8 cellular contexts compared by ENCODE assay signal in the genomic region with DNA sequence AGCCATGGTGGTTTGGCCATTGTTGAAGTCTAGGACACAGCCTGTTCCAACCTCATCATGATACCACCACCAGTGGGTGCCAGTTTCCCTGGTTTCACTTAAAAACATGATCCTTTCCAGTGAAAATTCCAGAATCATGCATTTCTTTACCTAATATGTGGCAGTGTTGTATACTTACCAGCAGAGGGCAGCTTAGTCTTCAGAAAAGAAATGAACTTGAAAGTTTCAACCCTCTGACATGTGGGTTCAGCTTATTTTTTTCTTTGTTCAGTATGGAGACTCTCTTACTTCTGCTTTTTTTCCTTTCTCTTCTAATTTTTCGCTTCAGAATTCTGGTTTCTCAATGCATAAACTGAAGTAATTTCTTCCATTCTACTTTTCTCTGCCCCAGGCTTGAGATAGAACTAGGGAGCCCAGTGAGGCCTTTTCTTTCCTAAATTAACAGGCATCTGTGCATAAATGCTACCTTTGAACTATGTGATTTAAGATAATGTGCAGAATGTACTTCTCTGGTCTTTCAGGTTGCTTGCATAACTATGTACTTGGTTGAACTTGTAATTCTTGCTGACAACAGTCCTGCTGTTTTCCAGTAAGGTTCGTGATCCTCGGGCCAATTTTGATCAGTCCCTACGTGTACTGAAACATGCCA. TPM values are rescaled to one million over a fixed set of nuclear protein-coding genes. Genes with fewer than 3 reads are reported as not detected.
DNase-seq lines count a peak whose midpoint lies in the region; ATAC-seq and TF ChIP-seq lines count a peak whose summit lies in the region.

No MANE protein-coding gene starts in this region.

- TF ChIP-seq CTCF in activated B cell treated with CpG ODN at 0.5 μM for 24 hours (IDR thresholded peaks at IDR 0.05), result peak; percentile 74
- TF ChIP-seq CTCF in omental fat pad (IDR thresholded peaks at IDR 0.05), result peak in 2 of 3 donors; percentile 39 to 52

- H3K9me3 Mint-ChIP-seq in CD4-positive, alpha-beta memory T cell, result no peaks in the 10 kb centered on the region
- H3K9me3 Mint-ChIP-seq in activated B cell treated with CpG ODN at 0.5 μM for 24 hours, result no peaks in the 10 kb centered on the region

- POLR2A ChIA-PET in CD4-positive, alpha-beta memory T cell (lab: Charles Lee; ENCODE audit: partially characterized antibody), result interaction anchor here (0.7 to 2.4 kb wide), 4 partner anchors 11 to 509 kb away, joined by 3 to 16 read pairs (median 3); partner anchors contain the start of genes LIAS, RPL9, SMIM14 and UBE2K
- POLR2A ChIA-PET in activated B cell treated with CpG ODN at 0.5 μM for 24 hours (lab: Charles Lee), result interaction anchor here (0.5 to 1.5 kb wide), 11 partner anchors 11 to 508 kb away, joined by 3 to 23 read pairs (median 4); partner anchors contain the start of genes LIAS, RFC1, RPL9 and SMIM14

- intact Hi-C loops in CD4-positive, alpha-beta memory T cell (cut with micrococcal nuclease), result loop anchor here (1.0 to 5.0 kb wide), 4 partner anchors 507 to 1373 kb away; no protein-coding TSS in a partner anchor
- intact Hi-C loops in activated B cell treated with CpG ODN at 0.5 μM for 24 hours (cut with micrococcal nuclease), result loop anchor here (1.0 to 10.0 kb wide), 7 partner anchors 167 to 855 kb away; partner anchors contain the start of gene UBE2K

- CTCF ChIA-PET in CD4-positive, alpha-beta memory T cell (lab: Charles Lee; ENCODE audit: partially characterized antibody), result interaction anchor here (0.6 to 2.3 kb wide), 28 partner anchors 9 to 859 kb away, joined by 3 to 20 read pairs (median 4); partner anchors contain the start of genes PDS5A, RPL9 and UGDH
- CTCF ChIA-PET in activated B cell treated with CpG ODN at 0.5 μM for 24 hours (lab: Charles Lee), result interaction anchor here (0.6 to 2.2 kb wide), 26 partner anchors 9 to 847 kb away, joined by 3 to 21 read pairs (median 4); partner anchors contain the start of genes LIAS, PDS5A, RPL9 and SMIM14

- peaks cover 0 to 1% (median 0%) of the 10 kb centered on the region in 4 donors for H3K4me1 Mint-ChIP-seq in CD4-positive, alpha-beta memory T cell
- peaks cover 8% of the 10 kb centered on the region for H3K4me1 Mint-ChIP-seq in activated B cell treated with CpG ODN at 0.5 μM for 24 hours

- H3K27me3 Mint-ChIP-seq in CD4-positive, alpha-beta memory T cell, result no peaks in the 10 kb centered on the region
- no peaks in the 10 kb centered on the region for H3K27me3 Mint-ChIP-seq in activated B cell treated with CpG ODN at 0.5 μM for 24 hours

- peak overlapping the region in 3 of 7 donors; percentile 11 to 29 (median 22) for H3K27ac Mint-ChIP-seq in CD4-positive, alpha-beta memory T cell
- H3K27ac Mint-ChIP-seq in activated B cell treated with CpG ODN at 0.5 μM for 24 hours, result peak overlapping the region; percentile 88

- H3K36me3 ChIP-seq in CD4-positive, alpha-beta memory T cell (ENCODE audit: insufficient read depth, low read length), result peaks cover 10% of the 10 kb centered on the region

- no peak overlapping the region for H3K4me3 Mint-ChIP-seq in CD4-positive, alpha-beta memory T cell
- H3K4me3 Mint-ChIP-seq in activated B cell treated with CpG ODN at 0.5 μM for 24 hours, result peak overlapping the region; percentile 59

- no peaks in the 10 kb centered on the region for H3K27me3 ChIP-seq in CD4-positive, alpha-beta memory T cell (ENCODE audit: insufficient read depth, low read length)

- peaks cover 17 to 34% of the 10 kb centered on the region in 2 donors for H3K36me3 Mint-ChIP-seq in CD4-positive, alpha-beta memory T cell
- peaks cover 38% of the 10 kb centered on the region for H3K36me3 Mint-ChIP-seq in activated B cell treated with CpG ODN at 0.5 μM for 24 hours (ENCODE audit: low read depth)

- peak in 4 of 5 donors; percentile 45 to 58 (median 50) for DNase-seq in CD4-positive, alpha-beta memory T cell
- DNase-seq in NCI-H345 (lab: John Stamatoyannopoulos, UW) (peak; percentile 20), activated B cell treated with CpG ODN at 0.5 μM for 24 hours (no peak), foreskin melanocyte (peak; percentile 83), omental fat pad (ENCODE audit: low spot score) (no peak)
- DNase-seq in stimulated activated CD4-positive, alpha-beta T cell treated with anti-CD3 and anti-CD28 coated beads, Interleukin-1b, Interleukin-23, amount 100 ng/mL, for 48 hours, result no peak

- ATAC-seq in GM18873 (IDR thresholded peaks at IDR 0.05; ENCODE audit: low FRiP score, unreplicated experiment) (peak; percentile 61), HG03159 (IDR thresholded peaks at IDR 0.05; ENCODE audit: unreplicated experiment) (peak; percentile 64), activated B cell treated with CpG ODN at 0.5 μM for 24 hours (ENCODE audit: low read depth) (peak; percentile 99), omental fat pad (ENCODE audit: low FRiP score) (peak; percentile 93)

- H3K4me1 ChIP-seq in CD4-positive, alpha-beta memory T cell (ENCODE audit: insufficient read depth, low read length), result no peaks in the 10 kb centered on the region

- H3K4me3 ChIP-seq in CD4-positive, alpha-beta memory T cell (ENCODE audit: low read length in 2 of 2), result no peak overlapping the region

- H3K27ac ChIP-seq in CD4-positive, alpha-beta memory T cell (ENCODE audit: low read depth, low read length), result no peak overlapping the region

- H3K9me3 ChIP-seq in CD4-positive, alpha-beta memory T cell (ENCODE audit: control insufficient read depth in 1 of 2, low read length in 2 of 2), result no peaks in the 10 kb centered on the region

RNA-seq across cellular contexts. Expression of gene LIAS, which starts 10.7 kb away (rescaled TPM):
- total RNA-seq in CD4-positive, alpha-beta memory T cell, result 10 to 100 TPM; 21.7 to 24.7 TPM
- polyA plus RNA-seq in CD4-positive, alpha-beta memory T cell, result 10 to 100 TPM; 13.2 to 17.7 TPM
- total RNA-seq in activated B cell treated with CpG ODN at 0.5 μM for 24 hours (19.5 and 20.5 TPM in 2 replicates), omental fat pad (10 to 100 TPM in 2 of 4 donors, 1 to 10 TPM in 2; 5.2 to 25.2 (median 10.4) TPM)

RNA-seq across cellular contexts. Expression of gene RPL9, which starts 10.8 kb away (rescaled TPM):
- total RNA-seq in CD4-positive, alpha-beta memory T cell, result 1,000 to 10,000 TPM; 2,318 to 2,449 TPM
- 1,000 to 10,000 TPM; 2,416 to 2,913 TPM for polyA plus RNA-seq in CD4-positive, alpha-beta memory T cell
- total RNA-seq in activated B cell treated with CpG ODN at 0.5 μM for 24 hours (2,632 and 2,865 TPM in 2 replicates), omental fat pad (1,000 to 10,000 TPM; 2,923 to 4,543 (median 3,766) TPM)

RNA-seq across cellular contexts. Expression of gene UGDH, which starts 57.7 kb away (rescaled TPM):
- 10 to 100 TPM; 21.6 to 26.5 TPM for total RNA-seq in CD4-positive, alpha-beta memory T cell
- polyA plus RNA-seq in CD4-positive, alpha-beta memory T cell, result 10 to 100 TPM; 18.5 to 34.9 TPM
- total RNA-seq in activated B cell treated with CpG ODN at 0.5 μM for 24 hours (40.6 and 43.3 TPM in 2 replicates), omental fat pad (100 to 1,000 TPM in 2 of 4 donors, 10 to 100 TPM in 2; 60.1 to 653 (median 148) TPM)

Comparison
In these comparisons a context has a peak if more than half of its experiments do, and no peak if none do; other contexts are left out.
1. DNase-seq: peak in CD4-positive, alpha-beta memory T cell (4 of 5), NCI-H345 (single experiment) and foreskin melanocyte (single experiment); none in activated B cell treated with CpG ODN at 0.5 μM for 24 hours (single experiment), omental fat pad (single experiment) and stimulated activated CD4-positive, alpha-beta T cell treated with anti-CD3 and anti-CD28 coated beads, Interleukin-1b, Interleukin-23, amount 100 ng/mL, for 48 hours (single experiment).
2. Peak in every context shown above with its lines, with median percentiles within 50 percentile points of each other: ATAC-seq.